8 cellular contexts compared by ENCODE assay signal in genomic region chr16:3609895-3610697, GRCh38. TPM values are rescaled to one million over a fixed set of nuclear protein-coding genes. Genes with fewer than 3 reads are reported as not detected.
A peak's percentile ranks its signal among the peaks of the same experiment; 100 is the strongest.
DNase-seq lines count a peak whose midpoint lies in the region; ATAC-seq, FAIRE-seq and TF ChIP-seq lines count a peak whose summit lies in the region.

No MANE protein-coding gene starts in this region.

- dilution Hi-C loops in keratinocyte (cut with MboI; ENCODE audit: extremely low pct_ligation_motif_present, low sequenced_read_pairs), result no loop called here

- peaks cover 23% of the 10 kb centered on the region for H3K36me3 Mint-ChIP-seq in activated B cell treated with CpG ODN at 0.5 μM for 24 hours (ENCODE audit: low read depth)

- no peak overlapping the region for H3K27ac ChIP-seq in keratinocyte (ENCODE audit: control insufficient read depth, insufficient read depth, low read length)
- H3K27ac ChIP-seq in testis, result no peak overlapping the region

- peak overlapping the region; percentile 98 for H3K4me2 ChIP-seq in keratinocyte (ENCODE audit: control insufficient read depth, extremely low read depth, insufficient read depth, low read depth, low read length)

- TF ChIP-seq POLR2A in testis (IDR thresholded peaks at IDR 0.05), result no peak

- H3K79me2 ChIP-seq in keratinocyte (ENCODE audit: control insufficient read depth, insufficient read depth, low read length), result peaks cover 32% of the 10 kb centered on the region

- H3K36me3 ChIP-seq in keratinocyte (ENCODE audit: control insufficient read depth in 2 of 2, extremely low read depth in 1 of 2, insufficient read depth in 2 of 2, low read length in 2 of 2), result peaks cover under 1 to 5% of the 10 kb centered on the region in 2 experiments
- H3K36me3 ChIP-seq in testis (ENCODE audit: low read depth, missing control alignments), result no peaks in the 10 kb centered on the region

- H3K9ac ChIP-seq in keratinocyte (ENCODE audit: control insufficient read depth, extremely low read depth, insufficient read depth, low read length), result peak overlapping the region; percentile 86

- WGBS in testis, 2 donors, result 34 to 56% methylated on average over 14 of the region's 14 CpGs

- FAIRE-seq in keratinocyte (lab: Jason Lieb, UNC), result peak; percentile 39

- ATAC-seq in activated B cell treated with CpG ODN at 0.5 μM for 24 hours (ENCODE audit: low read depth) (no peak), GM19463 (IDR thresholded peaks at IDR 0.05; ENCODE audit: unreplicated experiment) (no peak), HG02938 (IDR thresholded peaks at IDR 0.05; ENCODE audit: unreplicated experiment) (no peak)

- H3K27me3 Mint-ChIP-seq in activated B cell treated with CpG ODN at 0.5 μM for 24 hours, result no peaks in the 10 kb centered on the region

- POLR2A ChIA-PET in activated B cell treated with CpG ODN at 0.5 μM for 24 hours (lab: Charles Lee), result no interaction called here

- H3K9me3 ChIP-seq in keratinocyte (ENCODE audit: control insufficient read depth, low read depth, low read length) (no peaks in the 10 kb centered on the region), testis (no peaks in the 10 kb centered on the region)

- CTCF ChIA-PET in activated B cell treated with CpG ODN at 0.5 μM for 24 hours (lab: Charles Lee), result interaction anchor here (0.8 kb wide), 1 partner anchor 44 kb away, joined by 3 read pairs; the partner anchor contains the start of gene DNASE1

- no peak for TF ChIP-seq CTCF in activated B cell treated with CpG ODN at 0.5 μM for 24 hours (IDR thresholded peaks at IDR 0.05)
- TF ChIP-seq CTCF in keratinocyte (optimal IDR thresholded peaks at IDR 0.05 in 1 of 3, IDR thresholded peaks at IDR 0.05 in 1 of 3, conservative IDR thresholded peaks at IDR 0.05 in 1 of 3; ENCODE audit: extremely low read depth in 1 of 3, insufficient read depth in 2 of 3, low read length in 3 of 3), result no peak
- TF ChIP-seq CTCF in testis (IDR thresholded peaks at IDR 0.05), result no peak

- peak; percentile 21 for DNase-seq in activated effector memory CD4-positive, alpha-beta T cell treated with anti-CD3 and anti-CD28 coated beads, Interleukin-2, amount 50 U/mL, for 16 hours
- no peak for DNase-seq in activated effector memory CD4-positive, alpha-beta T cell treated with Interleukin-2 at 50 U/mL for 16 hours
- DNase-seq in activated B cell treated with CpG ODN at 0.5 μM for 24 hours (no peak), keratinocyte (ENCODE audit: low read depth, low spot score) (no peak), testis (no peak), NK-92 (lab: John Stamatoyannopoulos, UW; ENCODE audit: unreplicated experiment) (no peak)

- intact Hi-C loops in activated B cell treated with CpG ODN at 0.5 μM for 24 hours (cut with micrococcal nuclease) (loop anchor here (2.0 to 10.0 kb wide), 7 partner anchors 23 to 662 kb away; partner anchors contain the start of genes CREBBP, NLRC3 and TFAP4), testis (cut with DNase I; ENCODE audit: low total_unique reads) (no loop called here)

- H3K27ac Mint-ChIP-seq in activated B cell treated with CpG ODN at 0.5 μM for 24 hours, result no peak overlapping the region

- H3K9me1 ChIP-seq in keratinocyte (ENCODE audit: control insufficient read depth, extremely low read depth, insufficient read depth, low read length), result peaks cover 3% of the 10 kb centered on the region

- peak overlapping the region; percentile 88 for H2AFZ ChIP-seq in keratinocyte (ENCODE audit: control insufficient read depth, low read length)

- H3K4me1 ChIP-seq in keratinocyte (ENCODE audit: control insufficient read depth, extremely low read depth, insufficient read depth, low read length) (peaks cover 13% of the 10 kb centered on the region), testis (peaks cover 5% of the 10 kb centered on the region)

- H3K9me3 Mint-ChIP-seq in activated B cell treated with CpG ODN at 0.5 μM for 24 hours, result no peaks in the 10 kb centered on the region

- peak overlapping the region; percentile 77 to 90 (median 82) for H3K4me3 ChIP-seq in keratinocyte (ENCODE audit: control insufficient read depth in 2 of 3, extremely low read depth in 1 of 3, insufficient read depth in 2 of 3, low read depth in 1 of 3, low read length in 3 of 3)
- peak overlapping the region; percentile 70 to 88 for H3K4me3 ChIP-seq in testis

- peak overlapping the region; percentile 100 for H3K4me3 Mint-ChIP-seq in activated B cell treated with CpG ODN at 0.5 μM for 24 hours

- H3K27me3 ChIP-seq in keratinocyte (ENCODE audit: control insufficient read depth, extremely low read depth, insufficient read depth, low read length) (no peaks in the 10 kb centered on the region), testis (no peaks in the 10 kb centered on the region)

- peaks cover 58% of the 10 kb centered on the region for H3K4me1 Mint-ChIP-seq in activated B cell treated with CpG ODN at 0.5 μM for 24 hours

- H4K20me1 ChIP-seq in keratinocyte (ENCODE audit: control insufficient read depth, extremely low read depth, insufficient read depth, low read length), result no peaks in the 10 kb centered on the region

RNA-seq across cellular contexts. Expression of gene SLX4, which starts 1.3 kb away (rescaled TPM):
- total RNA-seq in activated B cell treated with CpG ODN at 0.5 μM for 24 hours (11.4 and 13.0 TPM in 2 replicates), testis (10 to 100 TPM; 28.0 to 41.3 TPM)
- polyA plus RNA-seq in keratinocyte (1.5 to 2.0 TPM (median 1.7 TPM) in 3 replicates), testis (ENCODE audit: insufficient read depth, low read depth, low replicate concordance) (25.9 TPM)
- 1.0 TPM for polyA plus RNA-seq in keratinocyte (2011; ENCODE audit: low read depth)
- polyA plus RNA-seq in keratinocyte (2011; cell fraction: cytosol; rRNA removed), result 1.1 and 1.7 TPM in 2 replicates
- polyA plus RNA-seq in keratinocyte (2011; cell fraction: nucleus; rRNA removed), result 10.5 and 11.9 TPM in 2 replicates
- polyA plus RNA-seq in keratinocyte (2012; ENCODE audit: low replicate concordance), result 1.2 and 3.3 TPM in 2 replicates
- polyA minus RNA-seq in keratinocyte, result 2.8 to 6.9 TPM (median 4.8 TPM) in 3 replicates
- polyA minus RNA-seq in keratinocyte (2011; cell fraction: cytosol; rRNA and poly(A)+ RNA removed), result 1.7 TPM
- polyA minus RNA-seq in keratinocyte (2011; cell fraction: nucleus; rRNA and poly(A)+ RNA removed), result 6.9 and 11.2 TPM in 2 replicates

RNA-seq across cellular contexts. Expression of gene NLRC3, which starts 32.9 kb away (rescaled TPM):
- total RNA-seq in activated B cell treated with CpG ODN at 0.5 μM for 24 hours (18.5 and 22.2 TPM in 2 replicates), testis (1 to 10 TPM; 1.9 to 3.0 TPM)
- polyA plus RNA-seq in keratinocyte (0.04 TPM in 1 of 3 replicates, not detected in the others), testis (ENCODE audit: insufficient read depth, low read depth, low replicate concordance) (0.76 TPM)
- polyA plus RNA-seq in keratinocyte (2011; ENCODE audit: low read depth), result not detected
- polyA plus RNA-seq in keratinocyte (2011; cell fraction: cytosol; rRNA removed), result not detected in 2 replicates
- polyA plus RNA-seq in keratinocyte (2011; cell fraction: nucleus; rRNA removed), result 0.01 and 0.03 TPM in 2 replicates
- 0.14 and 0.16 TPM in 2 replicates for polyA plus RNA-seq in keratinocyte (2012; ENCODE audit: low replicate concordance)
- polyA minus RNA-seq in keratinocyte, result not detected in 3 replicates
- polyA minus RNA-seq in keratinocyte (2011; cell fraction: cytosol; rRNA and poly(A)+ RNA removed), result not detected
- not detected in 2 replicates for polyA minus RNA-seq in keratinocyte (2011; cell fraction: nucleus; rRNA and poly(A)+ RNA removed)

RNA-seq across cellular contexts. Expression of gene DNASE1, which starts 44.4 kb away (rescaled TPM):
- 25.6 and 28.5 TPM in 2 replicates for total RNA-seq in activated B cell treated with CpG ODN at 0.5 μM for 24 hours
- polyA plus RNA-seq in keratinocyte, result 3.0 to 10.8 TPM (median 5.2 TPM) in 3 replicates
- 1.8 TPM for polyA plus RNA-seq in keratinocyte (2011; ENCODE audit: low read depth)
- 3.5 and 4.2 TPM in 2 replicates for polyA plus RNA-seq in keratinocyte (2011; cell fraction: cytosol; rRNA removed)
- 25.2 and 30.4 TPM in 2 replicates for polyA plus RNA-seq in keratinocyte (2011; cell fraction: nucleus; rRNA removed)
- 3.6 and 3.9 TPM in 2 replicates for polyA plus RNA-seq in keratinocyte (2012; ENCODE audit: low replicate concordance)
- polyA minus RNA-seq in keratinocyte, result 10.5 to 15.3 TPM (median 11.6 TPM) in 3 replicates
- polyA minus RNA-seq in keratinocyte (2011; cell fraction: cytosol; rRNA and poly(A)+ RNA removed), result 3.3 TPM
- polyA minus RNA-seq in keratinocyte (2011; cell fraction: nucleus; rRNA and poly(A)+ RNA removed), result 16.7 and 21.8 TPM in 2 replicates
- 10 to 100 TPM; 54.0 to 54.5 TPM for total RNA-seq in testis
- polyA plus RNA-seq in testis (ENCODE audit: insufficient read depth, low read depth, low replicate concordance), result 25.9 TPM
